In the genomic region with DNA sequence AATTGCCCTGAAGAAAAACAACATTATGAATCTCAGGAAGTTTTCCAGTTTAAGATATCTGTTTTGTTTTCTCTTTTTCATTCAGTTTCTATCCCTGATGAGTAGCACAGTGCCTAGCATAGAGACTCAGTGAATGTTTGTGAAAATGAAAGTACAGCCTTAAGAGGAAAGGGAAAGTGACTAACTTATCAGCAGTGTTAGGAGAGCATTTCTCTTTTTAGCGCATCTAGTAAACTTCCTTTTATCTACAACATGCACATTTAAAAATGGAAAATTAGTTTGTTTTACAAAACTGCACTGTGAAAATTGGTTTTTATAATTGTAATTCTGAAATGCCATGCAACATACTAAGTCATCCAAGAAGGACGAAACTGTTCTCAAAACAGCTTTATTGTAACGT, we compare ENCODE assay signal across 8 cellular contexts.
DNase-seq lines count a peak whose midpoint lies in the region; FAIRE-seq and TF ChIP-seq lines count a peak whose summit lies in the region.

No MANE protein-coding gene starts in this region.

- DNase-seq in GM18507 (ENCODE audit: extremely low spot score, insufficient read length, low read depth) (peak; percentile 25), AG20443 (ENCODE audit: low spot score) (no peak), NCI-H1694 (lab: John Stamatoyannopoulos, UW) (no peak), amniotic stem cell (lab: John Stamatoyannopoulos, UW) (no peak), C1 segment of cervical spinal cord (lab: John Stamatoyannopoulos, UW) (no peak)
- no peak for DNase-seq in T-helper 2 cell treated with Interferon-gamma antibody and Interleukin-4, amounts not matched to agents 5 μg/mL and 100 μg/mL, for 36 hours (ENCODE audit: low spot score)

- CTCF ChIA-PET in HEK293 (lab: Yijun Ruan, JAX): interaction anchor here (1.0 to 1.9 kb wide), 2 partner anchors 10 to 19 kb away, joined by 3 to 7 read pairs; no protein-coding TSS in a partner anchor

- H3K4me1 Mint-ChIP-seq in T-helper 2 cell treated with Interferon-gamma antibody and Interleukin-4, amounts not matched to agents 5 μg/mL and 100 μg/mL, for 36 hours (ENCODE audit: low read depth): peaks cover 19% of the 10 kb centered on the region

- H3K36me3 Mint-ChIP-seq in T-helper 2 cell treated with Interferon-gamma antibody and Interleukin-4, amounts not matched to agents 5 μg/mL and 100 μg/mL, for 36 hours (ENCODE audit: low read depth): peaks cover 60% of the 10 kb centered on the region

- H3K27me3 ChIP-seq in layer of hippocampus (ENCODE audit: control insufficient read depth, insufficient read depth, low read length): no peaks in the 10 kb centered on the region

- H3K4me3 Mint-ChIP-seq in T-helper 2 cell treated with Interferon-gamma antibody and Interleukin-4, amounts not matched to agents 5 μg/mL and 100 μg/mL, for 36 hours: peak overlapping the region; percentile 43

- H3K9me3 ChIP-seq in HEK293 (ENCODE audit: control insufficient read depth, insufficient read depth, low read depth, low read length): no peaks in the 10 kb centered on the region

- H3K36me3 ChIP-seq in HEK293 (ENCODE audit: control insufficient read depth in 2 of 2, insufficient read depth in 1 of 2, low read length in 2 of 2): peaks cover 4 to 26% of the 10 kb centered on the region in 2 experiments; a peak in 2 of 3 replicates

- H3K4me3 ChIP-seq in HEK293 (ENCODE audit: low read depth, low read length): no peak overlapping the region

- POLR2A ChIA-PET in HEK293 (lab: Yijun Ruan, JAX): no interaction called here

- no peak overlapping the region for H3K27ac ChIP-seq in HEK293 (ENCODE audit: extremely low read depth, low read depth, low read length)
- H3K27ac ChIP-seq in layer of hippocampus (ENCODE audit: low read depth, low read length): peak overlapping the region; percentile 54

- no peak for TF ChIP-seq CTCF in HEK293 (tag by site-specific recombination; IDR thresholded peaks at IDR 0.05)

- peak overlapping the region; percentile 41 for H3K27ac Mint-ChIP-seq in T-helper 2 cell treated with Interferon-gamma antibody and Interleukin-4, amounts not matched to agents 5 μg/mL and 100 μg/mL, for 36 hours

- H3K4me1 ChIP-seq in HEK293 (ENCODE audit: control insufficient read depth, insufficient read depth, low read length): no peaks in the 10 kb centered on the region

- FAIRE-seq in GM18507 (lab: Jason Lieb, UNC): peak; percentile 87

- no peaks in the 10 kb centered on the region for H3K9me3 Mint-ChIP-seq in T-helper 2 cell treated with Interferon-gamma antibody and Interleukin-4, amounts not matched to agents 5 μg/mL and 100 μg/mL, for 36 hours

- no peaks in the 10 kb centered on the region for H3K27me3 Mint-ChIP-seq in T-helper 2 cell treated with Interferon-gamma antibody and Interleukin-4, amounts not matched to agents 5 μg/mL and 100 μg/mL, for 36 hours (ENCODE audit: low read depth)

TF ChIP-seq in HEK293, 187 proteins besides CTCF, POLR2A, EP300 and RAD21:
- TF ChIP-seq ZNF266 (tag by site-specific recombination; IDR thresholded peaks at IDR 0.05; ENCODE audit: low read depth) (no peak), PRDM1 (tag by site-specific recombination; IDR thresholded peaks at IDR 0.05) (peak; percentile 66), GLI4 (tag by site-specific recombination; IDR thresholded peaks at IDR 0.05) (no peak)
